8 cellular contexts compared by ENCODE assay signal in genomic region chr11:17276236-17277023, GRCh38. TPM values are rescaled to one million over a fixed set of nuclear protein-coding genes. Genes with fewer than 3 reads are reported as not detected.
A peak's percentile ranks its signal among the peaks of the same experiment; 100 is the strongest.
DNase-seq lines count a peak whose midpoint lies in the region; ATAC-seq, FAIRE-seq and TF ChIP-seq lines count a peak whose summit lies in the region.

Gene NUCB2, plus strand, starts transcription at chr11:17276739. Its CDS starts 18,585 bp downstream, at chr11:17295324.

- intact Hi-C loops in T-helper 2 cell treated with Interferon-gamma antibody and Interleukin-4, amounts not matched to agents 100 ng/mL and 5 ng/mL, for 36 hours (cut with micrococcal nuclease) = loop anchor here (1.0 kb wide), 6 partner anchors 9 to 538 kb away; partner anchors contain the start of genes C11orf58 and RPS13
- intact Hi-C loops in psoas muscle (cut with DNase I) = loop anchor here (5.0 kb wide), 2 partner anchors 44 to 69 kb away; partner anchors contain the start of gene PIK3C2A (in 1 of the 2)

- TF ChIP-seq CTCF in right atrium auricular region (IDR thresholded peaks at IDR 0.05) (no peak), psoas muscle (IDR thresholded peaks at IDR 0.05) (no peak)

- peak within 1 kb of the TSS; percentile 92 to 94 for H3K27ac ChIP-seq in right atrium auricular region
- H3K27ac ChIP-seq in psoas muscle = peak within 1 kb of the TSS; percentile 89

- H3K36me3 ChIP-seq in right atrium auricular region = no peaks in the 10 kb centered on the region
- H3K36me3 ChIP-seq in psoas muscle (ENCODE audit: insufficient read depth in 1 of 2, low read depth in 1 of 2) = peaks cover 0 to 3% of the 10 kb centered on the region in 2 donors

- ATAC-seq in GM18499 (IDR thresholded peaks at IDR 0.05; ENCODE audit: insufficient read depth, unreplicated experiment) = peak; percentile 81
- peak; percentile 95 for ATAC-seq in HG02943 (IDR thresholded peaks at IDR 0.05; ENCODE audit: low read depth, unreplicated experiment)
- peak; percentile 99 for ATAC-seq in psoas muscle

- H3K27me3 ChIP-seq in right atrium auricular region (no peaks in the 10 kb centered on the region), psoas muscle (ENCODE audit: insufficient read depth in 3 of 3, low read length in 2 of 3) (no peaks in the 10 kb centered on the region)

- DNase-seq in NCI-H187 treated with DMSO at 0.1 percent for 48 hours (lab: John Stamatoyannopoulos, UW) (peak; percentile 85), anterior cingulate cortex (lab: John Stamatoyannopoulos, UW) (peak; percentile 75 to 99 (median 95)), right atrium auricular region (ENCODE audit: low spot score) (peak; percentile 96), psoas muscle (peak; percentile 97 to 98), urothelium cell line (ENCODE audit: low spot score) (peak; percentile 97)

- peak; percentile 69 for FAIRE-seq in urothelium cell line (lab: Jason Lieb, UNC)

- H3K9me3 ChIP-seq in right atrium auricular region (no peaks in the 10 kb centered on the region), psoas muscle (no peaks in the 10 kb centered on the region)

- H3K4me1 ChIP-seq in right atrium auricular region = peaks cover 0 to 23% of the 10 kb centered on the region in 2 donors
- no peaks in the 10 kb centered on the region for H3K4me1 ChIP-seq in psoas muscle

- 0% methylated on average over 58 to 75 of the region's 75 CpGs for WGBS in psoas muscle, 3 donors

- H3K4me3 ChIP-seq in right atrium auricular region (peak within 1 kb of the TSS; percentile 87 to 97), psoas muscle (peak within 1 kb of the TSS; percentile 97)

RNA-seq across cellular contexts. Expression of gene NUCB2, which starts in this region (rescaled TPM):
- 207 and 210 TPM in 2 replicates for total RNA-seq in T-helper 2 cell treated with Interferon-gamma antibody and Interleukin-4, amounts not matched to agents 100 ng/mL and 5 ng/mL, for 36 hours
- 10 to 100 TPM; 61.6 to 85.7 TPM for total RNA-seq in right atrium auricular region
- 10 to 100 TPM; 20.4 to 42.3 (median 26.8) TPM for total RNA-seq in psoas muscle
- polyA plus RNA-seq in psoas muscle = 10 to 100 TPM; 24.2 to 35.7 (median 31.5) TPM

Comparison
In these comparisons a context has a peak if more than half of its experiments do, and no peak if none do; other contexts are left out.
1. Peak in every context shown above with its lines: DNase-seq, ATAC-seq, H3K4me3 ChIP-seq and H3K27ac ChIP-seq.